Comparison of ENCODE assay signal across 8 cellular contexts in the genomic region with DNA sequence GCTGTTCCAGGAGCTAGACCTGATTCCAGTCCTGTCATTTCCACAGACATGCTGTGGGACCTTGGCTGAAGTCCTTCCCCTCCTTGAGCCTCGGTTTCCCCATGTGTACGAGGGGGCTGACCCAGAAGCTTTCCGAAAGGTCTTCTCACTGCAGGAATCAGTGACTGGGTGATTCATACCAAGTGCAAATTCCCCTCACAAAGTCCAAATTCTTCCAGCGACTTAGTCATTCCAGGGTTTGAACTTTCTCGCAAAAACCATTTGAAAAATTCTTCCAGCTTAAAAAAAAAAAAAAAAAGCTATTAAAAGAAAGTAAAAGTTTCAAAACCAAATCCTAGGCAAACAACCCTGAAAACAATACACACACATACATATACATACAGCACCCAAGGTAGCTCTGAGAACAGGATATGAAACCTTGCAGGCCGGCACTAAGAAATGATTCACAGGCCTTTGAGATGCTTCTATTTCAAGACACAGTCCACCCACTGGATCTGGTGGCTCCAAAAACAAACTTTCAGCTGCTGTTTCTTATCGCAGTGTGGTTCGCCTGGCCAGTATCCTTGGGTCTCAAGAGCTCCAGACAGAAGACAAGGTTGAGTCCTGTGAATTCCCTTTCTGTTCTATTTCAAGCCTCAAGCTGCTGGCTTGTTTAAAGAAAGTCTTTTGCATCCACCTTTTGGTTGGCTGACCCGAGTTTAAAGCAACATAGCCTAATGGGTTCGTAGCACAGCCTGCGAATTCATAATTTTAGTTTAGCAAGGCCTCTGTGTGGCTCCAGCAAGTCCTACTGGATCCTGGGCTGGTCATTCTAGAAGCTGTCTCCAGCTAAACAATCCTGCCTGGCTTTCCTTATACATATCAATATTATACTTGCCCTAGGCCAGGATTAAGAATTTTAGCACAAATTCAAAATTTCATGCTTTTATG. TPM values are rescaled to one million over a fixed set of nuclear protein-coding genes. Genes with fewer than 3 reads are reported as not detected.
DNase-seq lines count a peak whose midpoint lies in the region; ATAC-seq and TF ChIP-seq lines count a peak whose summit lies in the region.

No MANE protein-coding gene starts in this region.

- peak overlapping the region; percentile 63 to 74 for H3K27ac ChIP-seq in right atrium auricular region

- H3K4me3 ChIP-seq in right atrium auricular region, result peak overlapping the region in 1 of 2 donors; percentile 3

- no peaks in the 10 kb centered on the region for H3K9me3 ChIP-seq in right atrium auricular region

- no peak for TF ChIP-seq CTCF in right atrium auricular region (IDR thresholded peaks at IDR 0.05)

- peak overlapping the region in 1 of 2 donors; percentile 12 for H3K27ac Mint-ChIP-seq in stimulated activated naive CD8-positive, alpha-beta T cell treated with anti-CD3 and anti-CD28 coated beads, Interleukin-15, amount 100 ng/mL, for 72 hours

- peak overlapping the region; percentile 65 to 83 for H3K4me3 Mint-ChIP-seq in stimulated activated naive CD8-positive, alpha-beta T cell treated with anti-CD3 and anti-CD28 coated beads, Interleukin-15, amount 100 ng/mL, for 72 hours

- DNase-seq in COLO829 (ENCODE audit: low spot score) (peak; percentile 48), right atrium auricular region (ENCODE audit: low spot score) (no peak), NCI-H1417 (lab: John Stamatoyannopoulos, UW) (no peak), 8988T (no peak)
- DNase-seq in activated naive CD4-positive, alpha-beta T cell treated with anti-CD3 and anti-CD28 coated beads, Interleukin-2, amount 50 U/mL, for 16 hours, result peak; percentile 52
- peak; percentile 55 to 67 for DNase-seq in stimulated activated naive CD8-positive, alpha-beta T cell treated with anti-CD3 and anti-CD28 coated beads, Interleukin-15, amount 100 ng/mL, for 72 hours

- no peaks in the 10 kb centered on the region for H3K27me3 ChIP-seq in right atrium auricular region

- H3K4me1 Mint-ChIP-seq in stimulated activated naive CD8-positive, alpha-beta T cell treated with anti-CD3 and anti-CD28 coated beads, Interleukin-15, amount 100 ng/mL, for 72 hours, result peaks cover 78% of the 10 kb centered on the region

- H3K36me3 ChIP-seq in right atrium auricular region, result no peaks in the 10 kb centered on the region

- H3K9me3 Mint-ChIP-seq in stimulated activated naive CD8-positive, alpha-beta T cell treated with anti-CD3 and anti-CD28 coated beads, Interleukin-15, amount 100 ng/mL, for 72 hours, result no peaks in the 10 kb centered on the region

- ATAC-seq in GM19455 (IDR thresholded peaks at IDR 0.05; ENCODE audit: unreplicated experiment), result peak; percentile 59
- peak; percentile 44 for ATAC-seq in HG03575 (IDR thresholded peaks at IDR 0.05; ENCODE audit: extremely low read depth, insufficient number of reproducible peaks, low FRiP score, unreplicated experiment)
- peak; percentile 99 for ATAC-seq in stimulated activated naive CD8-positive, alpha-beta T cell treated with anti-CD3 and anti-CD28 coated beads, Interleukin-15, amount 100 ng/mL, for 72 hours

- H3K27me3 Mint-ChIP-seq in stimulated activated naive CD8-positive, alpha-beta T cell treated with anti-CD3 and anti-CD28 coated beads, Interleukin-15, amount 100 ng/mL, for 72 hours, result no peaks in the 10 kb centered on the region

- peaks cover 0 to 45% of the 10 kb centered on the region in 2 donors for H3K4me1 ChIP-seq in right atrium auricular region

RNA-seq across cellular contexts. Expression of gene ID3, which starts 18.0 kb away (rescaled TPM):
- total RNA-seq in right atrium auricular region, result 100 to 1,000 TPM; 145 to 357 TPM

RNA-seq across cellular contexts. Expression of gene E2F2, which starts 46.3 kb away (rescaled TPM):
- under 1 TPM; 0.20 to 0.33 TPM for total RNA-seq in right atrium auricular region

Comparison
In these comparisons a context has a peak if more than half of its experiments do, and no peak if none do; other contexts are left out.
1. DNase-seq: peak in COLO829 (single experiment), activated naive CD4-positive, alpha-beta T cell treated with anti-CD3 and anti-CD28 coated beads, Interleukin-2, amount 50 U/mL, for 16 hours (single experiment) and stimulated activated naive CD8-positive, alpha-beta T cell treated with anti-CD3 and anti-CD28 coated beads, Interleukin-15, amount 100 ng/mL, for 72 hours (2 of 2); none in right atrium auricular region (single experiment), NCI-H1417 (0 of 3) and 8988T (single experiment).
2. ATAC-seq: peak in every context shown above with its lines; median percentile 99 in stimulated activated naive CD8-positive, alpha-beta T cell treated with anti-CD3 and anti-CD28 coated beads, Interleukin-15, amount 100 ng/mL, for 72 hours; 59 in GM19455; 44 in HG03575.